Comparison of ENCODE assay signal across 8 cellular contexts in the genomic region with DNA sequence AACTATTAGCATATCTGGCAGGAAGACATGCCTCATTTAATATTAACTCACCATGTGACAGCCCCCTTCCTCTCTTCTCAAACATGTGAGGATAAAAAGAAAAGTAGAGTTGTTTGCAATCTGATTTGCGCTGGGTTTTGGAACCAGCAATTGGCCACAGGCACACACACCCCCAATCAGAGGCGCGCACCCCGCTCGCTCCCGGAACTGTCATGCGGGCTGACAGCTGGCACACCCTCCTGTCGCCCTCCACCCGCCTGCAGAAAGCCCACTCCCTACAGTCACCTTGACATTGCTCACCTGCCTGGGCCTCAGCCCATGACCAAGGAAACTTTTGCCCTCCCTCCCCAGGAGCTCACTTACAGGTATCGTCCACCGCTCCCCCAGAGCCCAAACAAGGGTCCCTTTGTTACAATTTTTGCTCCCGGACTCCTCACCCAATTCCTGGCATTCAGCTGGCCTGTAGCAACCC. TPM values are rescaled to one million over a fixed set of nuclear protein-coding genes. Genes with fewer than 3 reads are reported as not detected.
DNase-seq lines count a peak whose midpoint lies in the region; TF ChIP-seq lines count a peak whose summit lies in the region.

No MANE protein-coding gene starts in this region.

- peak overlapping the region; percentile 97 for H3K27ac ChIP-seq in suprapubic skin

- H3K36me3 ChIP-seq in suprapubic skin = no peaks in the 10 kb centered on the region

- no peak for TF ChIP-seq POLR2A in lower leg skin (IDR thresholded peaks at IDR 0.05)
- TF ChIP-seq POLR2A in suprapubic skin (IDR thresholded peaks at IDR 0.05) = no peak

- TF ChIP-seq CTCF in choroid plexus epithelial cell (conservative IDR thresholded peaks at IDR 0.05; ENCODE audit: low read depth, low read length) (no peak), lower leg skin (IDR thresholded peaks at IDR 0.05) (no peak), suprapubic skin (IDR thresholded peaks at IDR 0.05) (no peak)

- intact Hi-C loops in lower leg skin (cut with DNase I; ENCODE audit: low total_unique reads) = no loop called here

- peak; percentile 30 for DNase-seq in NCI-H2227 (lab: John Stamatoyannopoulos, UW; ENCODE audit: unreplicated experiment)
- DNase-seq in NCI-H2227 treated with DMSO at 0.1 percent for 48 hours (lab: John Stamatoyannopoulos, UW) = no peak
- DNase-seq in NCI-H446 (lab: John Stamatoyannopoulos, UW) = peak; percentile 65 to 80
- peak; percentile 50 for DNase-seq in choroid plexus epithelial cell (ENCODE audit: low read depth)
- DNase-seq in lower leg skin (ENCODE audit: low spot score in 2 of 2) = peak; percentile 51 to 89
- DNase-seq in suprapubic skin (ENCODE audit: low spot score in 2 of 2) = peak; percentile 69 to 79
- no peak for DNase-seq in cerebellum (ENCODE audit: low spot score)
- DNase-seq in activated CD4-positive, CD25-positive, alpha-beta regulatory T cell (lab: John Stamatoyannopoulos, UW) = no peak

- H3K4me1 ChIP-seq in suprapubic skin = peaks cover 48% of the 10 kb centered on the region

- no peaks in the 10 kb centered on the region for H3K27me3 ChIP-seq in suprapubic skin

- H3K4me3 ChIP-seq in choroid plexus epithelial cell (ENCODE audit: low read depth, low read length) (peak overlapping the region; percentile 86), lower leg skin (ENCODE audit: low read depth, poor library complexity, severe bottlenecking) (peak overlapping the region; percentile 74), suprapubic skin (peak overlapping the region; percentile 96)

- no peak for TF ChIP-seq EP300 in suprapubic skin (IDR thresholded peaks at IDR 0.05)

- WGBS in lower leg skin, 2 donors = 1 to 3% methylated on average over 12 of the region's 12 CpGs
- WGBS in suprapubic skin = 1% methylated on average over 12 of the region's 12 CpGs

- H3K9me3 ChIP-seq in suprapubic skin = no peaks in the 10 kb centered on the region

RNA-seq across cellular contexts. Expression of gene COBLL1, which starts 1.1 kb away (rescaled TPM):
- total RNA-seq in lower leg skin (10 to 100 TPM; 43.2 to 97.3 (median 68.6) TPM), suprapubic skin (100 to 1,000 TPM in 1 of 4 donors, 10 to 100 TPM in 3; 36.2 to 170 (median 61.0) TPM), cerebellum (32.2 TPM)

Comparison
In these comparisons a context has a peak if more than half of its experiments do, and no peak if none do; other contexts are left out.
1. DNase-seq: peak in NCI-H2227 (single experiment), NCI-H446 (2 of 2), choroid plexus epithelial cell (single experiment), lower leg skin (2 of 2) and suprapubic skin (2 of 2); none in NCI-H2227 treated with DMSO at 0.1 percent for 48 hours (single experiment), cerebellum (single experiment) and activated CD4-positive, CD25-positive, alpha-beta regulatory T cell (0 of 4).
2. Peak in every context shown above with its lines, with median percentiles within 50 percentile points of each other: H3K4me3 ChIP-seq.